In the genomic region with DNA sequence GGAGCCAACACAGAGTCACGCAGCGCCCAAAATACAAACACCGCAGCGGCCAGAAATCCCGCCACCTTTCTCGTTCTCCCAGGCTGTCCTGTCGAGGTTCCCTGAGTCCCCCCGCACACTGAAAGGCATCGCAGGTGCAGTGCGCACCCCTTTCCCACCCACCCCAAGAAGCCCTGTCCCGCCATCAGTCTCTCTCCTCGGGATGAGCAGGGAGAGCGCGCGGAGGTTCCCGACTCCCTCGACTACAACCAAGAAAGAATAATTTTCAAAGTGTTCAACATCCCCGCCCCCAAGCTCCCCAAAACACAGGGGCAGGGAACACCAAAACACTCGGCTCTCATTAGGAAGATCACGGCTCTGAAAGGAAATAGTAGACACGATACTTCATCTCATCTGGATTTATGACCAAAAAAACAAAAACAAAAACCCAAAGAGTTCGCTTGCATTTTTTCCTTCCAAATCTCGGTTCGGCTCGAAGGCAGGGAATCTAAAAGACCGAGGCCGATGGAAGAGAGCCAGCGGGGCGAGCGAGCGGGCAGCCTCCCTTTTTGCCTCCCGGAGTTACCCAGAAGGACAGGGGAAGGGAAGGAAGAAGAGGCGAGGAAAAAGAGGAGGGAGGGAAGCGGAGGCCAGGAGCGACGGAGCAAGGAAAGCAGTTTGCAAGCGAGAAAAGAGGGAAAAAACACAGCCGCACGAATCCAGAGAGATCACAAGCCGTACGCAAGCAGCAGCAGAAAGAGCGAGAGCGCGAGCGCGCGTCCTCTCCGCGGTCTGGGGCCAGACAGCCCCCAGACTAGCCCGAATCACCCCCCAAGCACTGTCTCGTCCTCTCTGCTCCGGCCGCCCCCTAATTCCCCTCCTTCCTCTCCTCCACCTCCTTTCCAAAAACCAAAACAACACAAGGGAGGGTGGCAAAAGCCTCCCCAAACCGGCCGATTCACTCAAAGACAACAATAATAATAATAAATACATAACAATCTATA, we compare ENCODE assay signal across 8 cellular contexts. TPM values are rescaled to one million over a fixed set of nuclear protein-coding genes. Genes with fewer than 3 reads are reported as not detected.
A peak's percentile ranks its signal among the peaks of the same experiment; 100 is the strongest.
DNase-seq lines count a peak whose midpoint lies in the region; ATAC-seq and TF ChIP-seq lines count a peak whose summit lies in the region.

No MANE protein-coding gene starts in this region.

- no peaks in the 10 kb centered on the region for H3K36me3 ChIP-seq in mucosa of rectum (ENCODE audit: control insufficient read depth in 2 of 2, insufficient read depth in 2 of 2, low read length in 2 of 2)

- H3K9ac ChIP-seq in mucosa of rectum (ENCODE audit: low read depth in 1 of 2, low read length in 2 of 2), result peak overlapping the region; percentile 90 to 98

- no peaks in the 10 kb centered on the region for H3K27me3 Mint-ChIP-seq in activated T-cell treated with anti-CD3 and anti-CD28 coated beads, Interleukin-2, amount 50 U/mL, for 24 hours

- H3K27ac ChIP-seq in mucosa of rectum (ENCODE audit: low read depth in 2 of 2, low read length in 2 of 2), result peak overlapping the region; percentile 96 to 98

- TF ChIP-seq CTCF in GM12864 (IDR thresholded peaks at IDR 0.05; ENCODE audit: low read depth, low read length, missing control alignments), result no peak

- no peaks in the 10 kb centered on the region for H3K9me3 Mint-ChIP-seq in activated T-cell treated with anti-CD3 and anti-CD28 coated beads, Interleukin-2, amount 50 U/mL, for 24 hours

- H3K27ac Mint-ChIP-seq in activated T-cell treated with anti-CD3 and anti-CD28 coated beads, Interleukin-2, amount 50 U/mL, for 24 hours, result peak overlapping the region; percentile 100

- H3K4me1 Mint-ChIP-seq in activated T-cell treated with anti-CD3 and anti-CD28 coated beads, Interleukin-2, amount 50 U/mL, for 24 hours (ENCODE audit: low read depth), result peaks cover 67% of the 10 kb centered on the region

- peaks cover 44% of the 10 kb centered on the region for H3K36me3 Mint-ChIP-seq in activated T-cell treated with anti-CD3 and anti-CD28 coated beads, Interleukin-2, amount 50 U/mL, for 24 hours (ENCODE audit: low read depth)

- H3K4me3 ChIP-seq in GM12864 (ENCODE audit: low read depth, low read length) (peak overlapping the region; percentile 49), mucosa of rectum (ENCODE audit: low read length in 2 of 2) (peak overlapping the region; percentile 83)

- H3K4me3 Mint-ChIP-seq in activated T-cell treated with anti-CD3 and anti-CD28 coated beads, Interleukin-2, amount 50 U/mL, for 24 hours, result peak overlapping the region; percentile 98

- ATAC-seq in esophagus mucosa (peak; percentile 9), GM21528 (IDR thresholded peaks at IDR 0.05; ENCODE audit: low FRiP score, unreplicated experiment) (no peak), HG03135 (IDR thresholded peaks at IDR 0.05; ENCODE audit: unreplicated experiment) (no peak)

- no peaks in the 10 kb centered on the region for H3K9me3 ChIP-seq in mucosa of rectum (ENCODE audit: control insufficient read depth in 2 of 2, low read length in 2 of 2)

- DNase-seq in GM12864 (ENCODE audit: low read depth), result no peak
- DNase-seq in NCI-H510A (lab: John Stamatoyannopoulos, UW), result peak; percentile 26
- DNase-seq in activated T-cell treated with anti-CD3 and anti-CD28 coated beads, Interleukin-2, amount 50 U/mL, for 24 hours, result peak; percentile 75
- peak; percentile 74 for DNase-seq in superior temporal gyrus (ENCODE audit: extremely low spot score)

- H3K27me3 ChIP-seq in mucosa of rectum (ENCODE audit: control insufficient read depth in 2 of 2, insufficient read depth in 2 of 2, low read length in 2 of 2), result no peaks in the 10 kb centered on the region

- peaks cover 35 to 36% of the 10 kb centered on the region in 2 donors for H3K4me1 ChIP-seq in mucosa of rectum (ENCODE audit: control insufficient read depth in 2 of 2, insufficient read depth in 2 of 2, low read length in 2 of 2)

RNA-seq across cellular contexts. Expression of a gene that starts 0.8 kb away (rescaled TPM):
- 40.1 TPM for total RNA-seq in esophagus mucosa

RNA-seq across cellular contexts. Expression of a gene that starts 42.1 kb away (rescaled TPM):
- total RNA-seq in esophagus mucosa, result not detected
